ENCODE assay signal across 13 cellular contexts in the genomic region with DNA sequence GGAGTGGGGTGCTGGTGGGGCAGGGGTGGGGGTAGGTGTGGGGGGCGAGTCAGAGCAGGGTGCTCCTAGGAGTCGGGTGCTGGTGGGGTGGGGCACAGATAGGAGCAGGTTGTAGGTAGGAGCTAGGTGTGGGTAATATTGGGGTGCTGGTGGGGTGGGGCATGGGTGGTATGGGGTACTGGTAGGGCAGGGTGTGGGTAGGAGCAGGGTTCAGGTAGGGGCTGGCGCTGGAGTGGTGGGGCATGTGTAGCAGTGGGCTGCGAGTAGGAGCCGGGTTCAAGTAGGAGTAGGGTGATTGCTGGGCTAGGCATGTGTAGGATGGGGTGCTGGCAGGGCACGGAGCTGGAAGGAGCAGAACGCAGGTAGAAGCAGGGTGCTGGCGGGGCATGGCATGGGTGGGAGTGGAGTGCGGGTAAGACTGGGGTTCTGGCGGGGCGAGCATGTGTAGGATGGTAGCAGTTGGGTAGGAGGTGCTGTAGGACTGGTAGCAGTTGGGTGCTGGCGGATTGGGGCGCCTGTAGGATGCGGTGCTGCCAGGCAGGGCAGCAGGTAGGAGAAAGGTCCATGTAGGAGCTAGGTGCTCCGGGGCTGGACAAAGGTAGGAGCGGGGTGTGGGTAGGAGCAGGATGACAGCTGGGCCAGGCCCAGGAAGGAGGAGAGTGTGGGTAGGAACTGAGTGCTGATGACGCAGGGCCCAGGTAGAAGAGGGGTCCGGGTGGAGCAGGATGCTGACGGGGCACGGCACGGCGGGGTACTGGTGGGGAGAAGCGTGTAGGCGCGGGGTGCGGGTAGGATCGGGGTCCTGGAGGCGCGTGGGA.
DNase-seq lines count a peak whose midpoint lies in the region; ATAC-seq and TF ChIP-seq lines count a peak whose summit lies in the region.
"Had no signal": no experiment of that assay in that cellular context is flagged by ENCODE, and none has a peak within 500 bp of the region (broad histone marks: within the 10 kb centered on the region; RNA-seq: fewer than 3 reads in every experiment).

No MANE protein-coding gene starts in this region.

- CTCF ChIA-PET in naive thymus-derived CD4-positive, alpha-beta T cell (lab: Charles Lee) = no interaction called here

- peaks cover 0 to 8% of the 10 kb centered on the region in 2 donors for H3K4me1 ChIP-seq in naive thymus-derived CD4-positive, alpha-beta T cell (ENCODE audit: control insufficient read depth in 2 of 2, insufficient read depth in 2 of 2, low read length in 2 of 2)
- H3K4me1 ChIP-seq: prostate gland had no signal

- H3K36me3 Mint-ChIP-seq in natural killer cell treated with Interleukin-12 subunit alpha and Interleukin-12 subunit beta and Interleukin-15 and Interleukin-18, amount 100 ng/mL, for 72 hours = no peaks in the 10 kb centered on the region
- H3K36me3 Mint-ChIP-seq in natural killer cell = no peaks in the 10 kb centered on the region
- H3K36me3 Mint-ChIP-seq in naive thymus-derived CD4-positive, alpha-beta T cell = no peaks in the 10 kb centered on the region

- peak; percentile 37 to 43 for ATAC-seq in natural killer cell treated with Interleukin-12 subunit alpha and Interleukin-12 subunit beta and Interleukin-15 and Interleukin-18, amount 100 ng/mL, for 72 hours
- ATAC-seq in natural killer cell = no peak
- peak; percentile 57 for ATAC-seq in naive thymus-derived CD4-positive, alpha-beta T cell
- no peak for ATAC-seq in HG02973 (IDR thresholded peaks at IDR 0.05; ENCODE audit: unreplicated experiment)

- no peak overlapping the region for H3K4me3 Mint-ChIP-seq in natural killer cell treated with Interleukin-12 subunit alpha and Interleukin-12 subunit beta and Interleukin-15 and Interleukin-18, amount 100 ng/mL, for 72 hours
- H3K4me3 Mint-ChIP-seq in natural killer cell = no peak overlapping the region
- H3K4me3 Mint-ChIP-seq in naive thymus-derived CD4-positive, alpha-beta T cell = peak overlapping the region; percentile 52 to 96 (median 82)

- no peak overlapping the region for H3K27ac Mint-ChIP-seq in natural killer cell treated with Interleukin-12 subunit alpha and Interleukin-12 subunit beta and Interleukin-15 and Interleukin-18, amount 100 ng/mL, for 72 hours
- no peak overlapping the region for H3K27ac Mint-ChIP-seq in natural killer cell
- peak overlapping the region in 7 of 9 donors; percentile 0 to 90 (median 76) for H3K27ac Mint-ChIP-seq in naive thymus-derived CD4-positive, alpha-beta T cell

- intact Hi-C loops in natural killer cell (cut with micrococcal nuclease) = no loop called here
- intact Hi-C loops in naive thymus-derived CD4-positive, alpha-beta T cell (cut with micrococcal nuclease) = no loop called here

- POLR2A ChIA-PET in naive thymus-derived CD4-positive, alpha-beta T cell (lab: Charles Lee) = no interaction called here

- peaks cover 26 to 34% of the 10 kb centered on the region in 2 donors for H3K27me3 Mint-ChIP-seq in natural killer cell treated with Interleukin-12 subunit alpha and Interleukin-12 subunit beta and Interleukin-15 and Interleukin-18, amount 100 ng/mL, for 72 hours
- peaks cover 31 to 37% of the 10 kb centered on the region in 2 donors for H3K27me3 Mint-ChIP-seq in natural killer cell (ENCODE audit: low read depth in 2 of 2)
- H3K27me3 Mint-ChIP-seq in naive thymus-derived CD4-positive, alpha-beta T cell = peaks cover 0 to 44% (median 17%) of the 10 kb centered on the region in 5 donors

- peaks cover 0 to 5% of the 10 kb centered on the region in 2 donors for H3K4me1 Mint-ChIP-seq in natural killer cell treated with Interleukin-12 subunit alpha and Interleukin-12 subunit beta and Interleukin-15 and Interleukin-18, amount 100 ng/mL, for 72 hours (ENCODE audit: low read depth in 2 of 2)
- H3K4me1 Mint-ChIP-seq in natural killer cell = peaks cover 0 to 16% of the 10 kb centered on the region in 2 donors
- peaks cover 0 to 21% (median 14%) of the 10 kb centered on the region in 7 donors for H3K4me1 Mint-ChIP-seq in naive thymus-derived CD4-positive, alpha-beta T cell

- DNase-seq in natural killer cell treated with Interleukin-12 subunit alpha and Interleukin-12 subunit beta and Interleukin-15 and Interleukin-18, amount 100 ng/mL, for 72 hours (ENCODE audit: low spot score) = no peak
- no peak for DNase-seq in natural killer cell
- peak in 38 of 61 donors; percentile 8 to 78 (median 47) for DNase-seq in caudate nucleus (lab: John Stamatoyannopoulos, UW)
- peak in 5 of 9 donors; percentile 2 to 23 (median 14) for DNase-seq in naive thymus-derived CD4-positive, alpha-beta T cell
- DNase-seq in activated gamma-delta T cell (lab: John Stamatoyannopoulos, UW) = no peak
- no peak for DNase-seq in DMS153 (lab: John Stamatoyannopoulos, UW)
- no peak for DNase-seq in Kasumi-1 (lab: John Stamatoyannopoulos, UW)
- DNase-seq: effector CD4-positive, alpha-beta T cell; NCI-H1417; NCI-H510A treated with DMSO at 0.1 percent for 48 hours; T1000 had no signal

- H3K27ac ChIP-seq in caudate nucleus (ENCODE audit: low read depth, low read length) = peak overlapping the region; percentile 26
- no peak overlapping the region for H3K27ac ChIP-seq in naive thymus-derived CD4-positive, alpha-beta T cell (ENCODE audit: low read depth, low read length)
- H3K27ac ChIP-seq: prostate gland had no signal

- no peaks in the 10 kb centered on the region for H3K27me3 ChIP-seq in naive thymus-derived CD4-positive, alpha-beta T cell (ENCODE audit: control insufficient read depth in 2 of 2, insufficient read depth in 2 of 2, low read length in 2 of 2)

- H3K4me3 ChIP-seq in naive thymus-derived CD4-positive, alpha-beta T cell (ENCODE audit: low read length) = peak overlapping the region; percentile 35
- H3K4me3 ChIP-seq: prostate gland had no signal

- H3K9me3 Mint-ChIP-seq in natural killer cell treated with Interleukin-12 subunit alpha and Interleukin-12 subunit beta and Interleukin-15 and Interleukin-18, amount 100 ng/mL, for 72 hours = no peaks in the 10 kb centered on the region
- H3K9me3 Mint-ChIP-seq in natural killer cell = no peaks in the 10 kb centered on the region
- H3K9me3 Mint-ChIP-seq in naive thymus-derived CD4-positive, alpha-beta T cell = no peaks in the 10 kb centered on the region

- no peak for TF ChIP-seq CTCF in natural killer cell (IDR thresholded peaks at IDR 0.05)

- H3K9me3 ChIP-seq in naive thymus-derived CD4-positive, alpha-beta T cell (ENCODE audit: control insufficient read depth in 2 of 3, low read length in 3 of 3) = no peaks in the 10 kb centered on the region
- H3K9me3 ChIP-seq: prostate gland had no signal

- no peaks in the 10 kb centered on the region for H3K36me3 ChIP-seq in naive thymus-derived CD4-positive, alpha-beta T cell (ENCODE audit: control insufficient read depth in 2 of 3, insufficient read depth in 3 of 3, low read length in 3 of 3)
- H3K36me3 ChIP-seq: prostate gland had no signal

Comparison
In these comparisons a context has a peak if more than half of its experiments do, and no peak if none do; other contexts are left out.
1. ATAC-seq: peak in natural killer cell treated with Interleukin-12 subunit alpha and Interleukin-12 subunit beta and Interleukin-15 and Interleukin-18, amount 100 ng/mL, for 72 hours (2 of 2) and naive thymus-derived CD4-positive, alpha-beta T cell (single experiment); none in natural killer cell (0 of 3) and HG02973 (single experiment).
2. DNase-seq: peak in caudate nucleus (38 of 61) and naive thymus-derived CD4-positive, alpha-beta T cell (5 of 9); none in natural killer cell treated with Interleukin-12 subunit alpha and Interleukin-12 subunit beta and Interleukin-15 and Interleukin-18, amount 100 ng/mL, for 72 hours (single experiment), natural killer cell (single experiment), activated gamma-delta T cell (single experiment), DMS153 (single experiment) and Kasumi-1 (0 of 2).
3. H3K27ac Mint-ChIP-seq: peak in naive thymus-derived CD4-positive, alpha-beta T cell (7 of 9); none in natural killer cell treated with Interleukin-12 subunit alpha and Interleukin-12 subunit beta and Interleukin-15 and Interleukin-18, amount 100 ng/mL, for 72 hours (0 of 2) and natural killer cell (0 of 2).
4. H3K4me3 Mint-ChIP-seq: peak in naive thymus-derived CD4-positive, alpha-beta T cell (10 of 10); none in natural killer cell treated with Interleukin-12 subunit alpha and Interleukin-12 subunit beta and Interleukin-15 and Interleukin-18, amount 100 ng/mL, for 72 hours (single experiment) and natural killer cell (single experiment).